In genomic region chr7:130205084-130205947, GRCh38 we compare ENCODE assay signal across 1 cellular context.
A peak's percentile ranks its signal among the peaks of the same experiment; 100 is the strongest.
TF ChIP-seq lines count a peak whose summit lies in the region.

TSS of gene TMEM209 (minus strand) at chr7:130205406. CDS start at chr7:130205375, 31 bp downstream.

TF ChIP-seq in HepG2, 621 proteins besides CTCF, POLR2A, EP300 and RAD21 (continued from another document and continues in another):
- TF ChIP-seq, protein P1, sequence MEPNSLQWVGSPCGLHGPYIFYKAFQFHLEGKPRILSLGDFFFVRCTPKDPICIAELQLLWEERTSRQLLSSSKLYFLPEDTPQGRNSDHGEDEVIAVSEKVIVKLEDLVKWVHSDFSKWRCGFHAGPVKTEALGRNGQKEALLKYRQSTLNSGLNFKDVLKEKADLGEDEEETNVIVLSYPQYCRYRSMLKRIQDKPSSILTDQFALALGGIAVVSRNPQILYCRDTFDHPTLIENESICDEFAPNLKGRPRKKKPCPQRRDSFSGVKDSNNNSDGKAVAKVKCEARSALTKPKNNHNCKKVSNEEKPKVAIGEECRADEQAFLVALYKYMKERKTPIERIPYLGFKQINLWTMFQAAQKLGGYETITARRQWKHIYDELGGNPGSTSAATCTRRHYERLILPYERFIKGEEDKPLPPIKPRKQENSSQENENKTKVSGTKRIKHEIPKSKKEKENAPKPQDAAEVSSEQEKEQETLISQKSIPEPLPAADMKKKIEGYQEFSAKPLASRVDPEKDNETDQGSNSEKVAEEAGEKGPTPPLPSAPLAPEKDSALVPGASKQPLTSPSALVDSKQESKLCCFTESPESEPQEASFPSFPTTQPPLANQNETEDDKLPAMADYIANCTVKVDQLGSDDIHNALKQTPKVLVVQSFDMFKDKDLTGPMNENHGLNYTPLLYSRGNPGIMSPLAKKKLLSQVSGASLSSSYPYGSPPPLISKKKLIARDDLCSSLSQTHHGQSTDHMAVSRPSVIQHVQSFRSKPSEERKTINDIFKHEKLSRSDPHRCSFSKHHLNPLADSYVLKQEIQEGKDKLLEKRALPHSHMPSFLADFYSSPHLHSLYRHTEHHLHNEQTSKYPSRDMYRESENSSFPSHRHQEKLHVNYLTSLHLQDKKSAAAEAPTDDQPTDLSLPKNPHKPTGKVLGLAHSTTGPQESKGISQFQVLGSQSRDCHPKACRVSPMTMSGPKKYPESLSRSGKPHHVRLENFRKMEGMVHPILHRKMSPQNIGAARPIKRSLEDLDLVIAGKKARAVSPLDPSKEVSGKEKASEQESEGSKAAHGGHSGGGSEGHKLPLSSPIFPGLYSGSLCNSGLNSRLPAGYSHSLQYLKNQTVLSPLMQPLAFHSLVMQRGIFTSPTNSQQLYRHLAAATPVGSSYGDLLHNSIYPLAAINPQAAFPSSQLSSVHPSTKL (CRISPR knock-in tag; IDR thresholded peaks at IDR 0.05) = peak; percentile 54; the same call in 1 of the 2 replicates
- TF ChIP-seq, protein P2, sequence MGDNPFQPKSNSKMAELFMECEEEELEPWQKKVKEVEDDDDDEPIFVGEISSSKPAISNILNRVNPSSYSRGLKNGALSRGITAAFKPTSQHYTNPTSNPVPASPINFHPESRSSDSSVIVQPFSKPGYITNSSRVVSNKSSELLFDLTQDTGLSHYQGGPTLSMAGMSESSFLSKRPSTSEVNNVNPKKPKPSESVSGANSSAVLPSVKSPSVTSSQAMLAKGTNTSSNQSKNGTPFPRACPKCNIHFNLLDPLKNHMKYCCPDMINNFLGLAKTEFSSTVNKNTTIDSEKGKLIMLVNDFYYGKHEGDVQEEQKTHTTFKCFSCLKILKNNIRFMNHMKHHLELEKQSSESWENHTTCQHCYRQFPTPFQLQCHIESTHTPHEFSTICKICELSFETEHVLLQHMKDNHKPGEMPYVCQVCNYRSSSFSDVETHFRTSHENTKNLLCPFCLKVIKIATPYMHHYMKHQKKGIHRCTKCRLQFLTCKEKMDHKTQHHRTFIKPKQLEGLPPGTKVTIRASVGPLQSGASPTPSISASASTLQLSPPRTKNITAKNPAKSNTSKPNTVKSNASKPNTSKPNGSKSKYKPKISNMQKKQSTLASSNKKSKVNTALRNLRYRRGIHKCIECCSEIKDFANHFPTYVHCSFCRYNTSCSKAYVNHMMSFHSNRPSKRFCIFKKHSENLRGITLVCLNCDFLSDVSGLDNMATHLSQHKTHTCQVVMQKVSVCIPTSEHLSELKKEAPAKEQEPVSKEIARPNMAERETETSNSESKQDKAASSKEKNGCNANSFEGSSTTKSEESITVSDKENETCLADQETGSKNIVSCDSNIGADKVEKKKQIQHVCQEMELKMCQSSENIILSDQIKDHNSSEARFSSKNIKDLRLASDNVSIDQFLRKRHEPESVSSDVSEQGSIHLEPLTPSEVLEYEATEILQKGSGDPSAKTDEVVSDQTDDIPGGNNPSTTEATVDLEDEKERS (CRISPR knock-in tag; IDR thresholded peaks at IDR 0.05) = no peak
- no peak for TF ChIP-seq NR3C1 (CRISPR knock-in tag; IDR thresholded peaks at IDR 0.05)
- TF ChIP-seq KLF13 (CRISPR knock-in tag; IDR thresholded peaks at IDR 0.05) = 0 out of 2 replicates have a peak, but pooled peaks have one; percentile 56
- TF ChIP-seq XBP1 (CRISPR knock-in tag; IDR thresholded peaks at IDR 0.05) = no peak
- TF ChIP-seq, protein P3, sequence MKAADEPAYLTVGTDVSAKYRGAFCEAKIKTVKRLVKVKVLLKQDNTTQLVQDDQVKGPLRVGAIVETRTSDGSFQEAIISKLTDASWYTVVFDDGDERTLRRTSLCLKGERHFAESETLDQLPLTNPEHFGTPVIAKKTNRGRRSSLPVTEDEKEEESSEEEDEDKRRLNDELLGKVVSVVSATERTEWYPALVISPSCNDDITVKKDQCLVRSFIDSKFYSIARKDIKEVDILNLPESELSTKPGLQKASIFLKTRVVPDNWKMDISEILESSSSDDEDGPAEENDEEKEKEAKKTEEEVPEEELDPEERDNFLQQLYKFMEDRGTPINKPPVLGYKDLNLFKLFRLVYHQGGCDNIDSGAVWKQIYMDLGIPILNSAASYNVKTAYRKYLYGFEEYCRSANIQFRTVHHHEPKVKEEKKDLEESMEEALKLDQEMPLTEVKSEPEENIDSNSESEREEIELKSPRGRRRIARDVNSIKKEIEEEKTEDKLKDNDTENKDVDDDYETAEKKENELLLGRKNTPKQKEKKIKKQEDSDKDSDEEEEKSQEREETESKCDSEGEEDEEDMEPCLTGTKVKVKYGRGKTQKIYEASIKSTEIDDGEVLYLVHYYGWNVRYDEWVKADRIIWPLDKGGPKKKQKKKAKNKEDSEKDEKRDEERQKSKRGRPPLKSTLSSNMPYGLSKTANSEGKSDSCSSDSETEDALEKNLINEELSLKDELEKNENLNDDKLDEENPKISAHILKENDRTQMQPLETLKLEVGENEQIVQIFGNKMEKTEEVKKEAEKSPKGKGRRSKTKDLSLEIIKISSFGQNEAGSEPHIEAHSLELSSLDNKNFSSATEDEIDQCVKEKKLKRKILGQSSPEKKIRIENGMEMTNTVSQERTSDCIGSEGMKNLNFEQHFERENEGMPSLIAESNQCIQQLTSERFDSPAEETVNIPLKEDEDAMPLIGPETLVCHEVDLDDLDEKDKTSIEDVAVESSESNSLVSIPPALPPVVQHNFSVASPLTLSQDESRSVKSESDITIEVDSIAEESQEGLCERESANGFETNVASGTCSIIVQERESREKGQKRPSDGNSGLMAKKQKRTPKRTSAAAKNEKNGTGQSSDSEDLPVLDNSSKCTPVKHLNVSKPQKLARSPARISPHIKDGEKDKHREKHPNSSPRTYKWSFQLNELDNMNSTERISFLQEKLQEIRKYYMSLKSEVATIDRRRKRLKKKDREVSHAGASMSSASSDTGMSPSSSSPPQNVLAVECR (CRISPR knock-in tag; IDR thresholded peaks at IDR 0.05; ENCODE audit: borderline replicate concordance) = peak; percentile 92; the same call in 1 of the 2 replicates
- no peak; the same call in 1 of the 2 replicates for TF ChIP-seq ZBTB7A (CRISPR knock-in tag; IDR thresholded peaks at IDR 0.05)
- TF ChIP-seq CBFB (CRISPR knock-in tag; IDR thresholded peaks at IDR 0.05) = no peak
- TF ChIP-seq SIX1 (CRISPR knock-in tag; IDR thresholded peaks at IDR 0.05; ENCODE audit: borderline replicate concordance) = peak; percentile 42; the same call in 1 of the 2 replicates
- TF ChIP-seq TBL1XR1 (IDR thresholded peaks at IDR 0.05; ENCODE audit: borderline replicate concordance, low read length, partially characterized antibody) = peak; percentile 57
- TF ChIP-seq HES4 (CRISPR knock-in tag; IDR thresholded peaks at IDR 0.05; ENCODE audit: borderline replicate concordance) = no peak
- TF ChIP-seq CREB1 (IDR thresholded peaks at IDR 0.05) = no peak
- TF ChIP-seq CREB1 (CRISPR knock-in tag; IDR thresholded peaks at IDR 0.05) = peak; percentile 73; the same call in 1 of the 2 replicates
- TF ChIP-seq, protein P4, sequence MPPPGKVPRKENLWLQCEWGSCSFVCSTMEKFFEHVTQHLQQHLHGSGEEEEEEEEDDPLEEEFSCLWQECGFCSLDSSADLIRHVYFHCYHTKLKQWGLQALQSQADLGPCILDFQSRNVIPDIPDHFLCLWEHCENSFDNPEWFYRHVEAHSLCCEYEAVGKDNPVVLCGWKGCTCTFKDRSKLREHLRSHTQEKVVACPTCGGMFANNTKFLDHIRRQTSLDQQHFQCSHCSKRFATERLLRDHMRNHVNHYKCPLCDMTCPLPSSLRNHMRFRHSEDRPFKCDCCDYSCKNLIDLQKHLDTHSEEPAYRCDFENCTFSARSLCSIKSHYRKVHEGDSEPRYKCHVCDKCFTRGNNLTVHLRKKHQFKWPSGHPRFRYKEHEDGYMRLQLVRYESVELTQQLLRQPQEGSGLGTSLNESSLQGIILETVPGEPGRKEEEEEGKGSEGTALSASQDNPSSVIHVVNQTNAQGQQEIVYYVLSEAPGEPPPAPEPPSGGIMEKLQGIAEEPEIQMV (CRISPR knock-in tag; IDR thresholded peaks at IDR 0.05; ENCODE audit: low read depth) = no peak
- TF ChIP-seq, protein P5, sequence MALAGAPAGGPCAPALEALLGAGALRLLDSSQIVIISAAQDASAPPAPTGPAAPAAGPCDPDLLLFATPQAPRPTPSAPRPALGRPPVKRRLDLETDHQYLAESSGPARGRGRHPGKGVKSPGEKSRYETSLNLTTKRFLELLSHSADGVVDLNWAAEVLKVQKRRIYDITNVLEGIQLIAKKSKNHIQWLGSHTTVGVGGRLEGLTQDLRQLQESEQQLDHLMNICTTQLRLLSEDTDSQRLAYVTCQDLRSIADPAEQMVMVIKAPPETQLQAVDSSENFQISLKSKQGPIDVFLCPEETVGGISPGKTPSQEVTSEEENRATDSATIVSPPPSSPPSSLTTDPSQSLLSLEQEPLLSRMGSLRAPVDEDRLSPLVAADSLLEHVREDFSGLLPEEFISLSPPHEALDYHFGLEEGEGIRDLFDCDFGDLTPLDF (CRISPR knock-in tag; IDR thresholded peaks at IDR 0.05) = peak; percentile 83
- peak; percentile 85; the same call in 1 of the 2 replicates for TF ChIP-seq NRL (CRISPR knock-in tag; IDR thresholded peaks at IDR 0.05; ENCODE audit: borderline replicate concordance)
- TF ChIP-seq ZBTB34 (CRISPR knock-in tag; IDR thresholded peaks at IDR 0.05) = no peak
- no peak for TF ChIP-seq NCOA5 (CRISPR knock-in tag; IDR thresholded peaks at IDR 0.05)
- TF ChIP-seq ZNF883 (CRISPR knock-in tag; IDR thresholded peaks at IDR 0.05; ENCODE audit: not compliant biosample characterization) = peak; percentile 89
- TF ChIP-seq FOXP4 (CRISPR knock-in tag; IDR thresholded peaks at IDR 0.05) = peak; percentile 46
- no peak for TF ChIP-seq SSRP1 (CRISPR knock-in tag; IDR thresholded peaks at IDR 0.05)
- TF ChIP-seq KDM1A (CRISPR knock-in tag; IDR thresholded peaks at IDR 0.05) = no peak
- peak; percentile 93 for TF ChIP-seq YEATS2 (CRISPR knock-in tag; IDR thresholded peaks at IDR 0.05; ENCODE audit: borderline replicate concordance)
- TF ChIP-seq, protein P6, sequence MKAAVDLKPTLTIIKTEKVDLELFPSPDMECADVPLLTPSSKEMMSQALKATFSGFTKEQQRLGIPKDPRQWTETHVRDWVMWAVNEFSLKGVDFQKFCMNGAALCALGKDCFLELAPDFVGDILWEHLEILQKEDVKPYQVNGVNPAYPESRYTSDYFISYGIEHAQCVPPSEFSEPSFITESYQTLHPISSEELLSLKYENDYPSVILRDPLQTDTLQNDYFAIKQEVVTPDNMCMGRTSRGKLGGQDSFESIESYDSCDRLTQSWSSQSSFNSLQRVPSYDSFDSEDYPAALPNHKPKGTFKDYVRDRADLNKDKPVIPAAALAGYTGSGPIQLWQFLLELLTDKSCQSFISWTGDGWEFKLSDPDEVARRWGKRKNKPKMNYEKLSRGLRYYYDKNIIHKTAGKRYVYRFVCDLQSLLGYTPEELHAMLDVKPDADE (CRISPR knock-in tag; IDR thresholded peaks at IDR 0.05) = no peak
- TF ChIP-seq ARHGAP35 (CRISPR knock-in tag; IDR thresholded peaks at IDR 0.05; ENCODE audit: borderline replicate concordance) = peak; percentile 66; the same call in 1 of the 2 replicates
- TF ChIP-seq, protein P7, sequence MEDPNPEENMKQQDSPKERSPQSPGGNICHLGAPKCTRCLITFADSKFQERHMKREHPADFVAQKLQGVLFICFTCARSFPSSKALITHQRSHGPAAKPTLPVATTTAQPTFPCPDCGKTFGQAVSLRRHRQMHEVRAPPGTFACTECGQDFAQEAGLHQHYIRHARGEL (CRISPR knock-in tag; IDR thresholded peaks at IDR 0.05) = no peak
- TF ChIP-seq, protein P8, sequence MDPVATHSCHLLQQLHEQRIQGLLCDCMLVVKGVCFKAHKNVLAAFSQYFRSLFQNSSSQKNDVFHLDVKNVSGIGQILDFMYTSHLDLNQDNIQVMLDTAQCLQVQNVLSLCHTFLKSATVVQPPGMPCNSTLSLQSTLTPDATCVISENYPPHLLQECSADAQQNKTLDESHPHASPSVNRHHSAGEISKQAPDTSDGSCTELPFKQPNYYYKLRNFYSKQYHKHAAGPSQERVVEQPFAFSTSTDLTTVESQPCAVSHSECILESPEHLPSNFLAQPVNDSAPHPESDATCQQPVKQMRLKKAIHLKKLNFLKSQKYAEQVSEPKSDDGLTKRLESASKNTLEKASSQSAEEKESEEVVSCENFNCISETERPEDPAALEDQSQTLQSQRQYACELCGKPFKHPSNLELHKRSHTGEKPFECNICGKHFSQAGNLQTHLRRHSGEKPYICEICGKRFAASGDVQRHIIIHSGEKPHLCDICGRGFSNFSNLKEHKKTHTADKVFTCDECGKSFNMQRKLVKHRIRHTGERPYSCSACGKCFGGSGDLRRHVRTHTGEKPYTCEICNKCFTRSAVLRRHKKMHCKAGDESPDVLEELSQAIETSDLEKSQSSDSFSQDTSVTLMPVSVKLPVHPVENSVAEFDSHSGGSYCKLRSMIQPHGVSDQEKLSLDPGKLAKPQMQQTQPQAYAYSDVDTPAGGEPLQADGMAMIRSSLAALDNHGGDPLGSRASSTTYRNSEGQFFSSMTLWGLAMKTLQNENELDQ (CRISPR knock-in tag; IDR thresholded peaks at IDR 0.05; ENCODE audit: borderline replicate concordance) = no peak
- TF ChIP-seq ZNF570 (CRISPR knock-in tag; IDR thresholded peaks at IDR 0.05; ENCODE audit: borderline replicate concordance) = no peak
- TF ChIP-seq, protein P9, sequence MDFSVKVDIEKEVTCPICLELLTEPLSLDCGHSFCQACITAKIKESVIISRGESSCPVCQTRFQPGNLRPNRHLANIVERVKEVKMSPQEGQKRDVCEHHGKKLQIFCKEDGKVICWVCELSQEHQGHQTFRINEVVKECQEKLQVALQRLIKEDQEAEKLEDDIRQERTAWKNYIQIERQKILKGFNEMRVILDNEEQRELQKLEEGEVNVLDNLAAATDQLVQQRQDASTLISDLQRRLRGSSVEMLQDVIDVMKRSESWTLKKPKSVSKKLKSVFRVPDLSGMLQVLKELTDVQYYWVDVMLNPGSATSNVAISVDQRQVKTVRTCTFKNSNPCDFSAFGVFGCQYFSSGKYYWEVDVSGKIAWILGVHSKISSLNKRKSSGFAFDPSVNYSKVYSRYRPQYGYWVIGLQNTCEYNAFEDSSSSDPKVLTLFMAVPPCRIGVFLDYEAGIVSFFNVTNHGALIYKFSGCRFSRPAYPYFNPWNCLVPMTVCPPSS (IDR thresholded peaks at IDR 0.05) = no peak
- TF ChIP-seq HOXA5 (CRISPR knock-in tag; IDR thresholded peaks at IDR 0.05) = no peak
- no peak for TF ChIP-seq HMG20A (CRISPR knock-in tag; IDR thresholded peaks at IDR 0.05; ENCODE audit: borderline replicate concordance)
- peak; percentile 71; the same call in 1 of the 2 replicates for TF ChIP-seq TARDBP (CRISPR knock-in tag; IDR thresholded peaks at IDR 0.05)
